Comparison of ENCODE assay signal across 8 cellular contexts in genomic region chr2:87485884-87486283, GRCh38.
DNase-seq lines count a peak whose midpoint lies in the region; ATAC-seq, FAIRE-seq and TF ChIP-seq lines count a peak whose summit lies in the region.
"Not testable (repeated sequence)": the region's sequence is repeated elsewhere in the genome, so short reads cannot be mapped to it uniquely, and the experiment has no call there.

No MANE protein-coding gene starts in this region.

- not testable (repeated sequence) for TF ChIP-seq EP300 in A549 (IDR thresholded peaks at IDR 0.05); gastroesophageal sphincter (IDR thresholded peaks at IDR 0.05)

- peaks cover 30% of the 10 kb centered on the region for H3K4me1 Mint-ChIP-seq in activated T-cell treated with anti-CD3 and anti-CD28 coated beads, Interleukin-2, amount 50 U/mL, for 72 hours (ENCODE audit: low read depth)

- not testable (repeated sequence) for H3K27me3 ChIP-seq in MM.1S (replicated peaks; ENCODE audit: insufficient read depth, low read length); gastroesophageal sphincter; osteoblast (ENCODE audit: insufficient read depth, low read length)

- not testable (repeated sequence) for H3K9me3 ChIP-seq in A549; MM.1S (replicated peaks; ENCODE audit: insufficient read depth, low read length); gastroesophageal sphincter; osteoblast (ENCODE audit: low read depth, low read length)

- TF ChIP-seq POLR2A in A549 (IDR thresholded peaks at IDR 0.05; ENCODE audit: low read length); gastroesophageal sphincter (IDR thresholded peaks at IDR 0.05): not testable (repeated sequence)

- CTCF ChIA-PET in A549 (lab: Yijun Ruan, JAX), result not testable (repeated sequence)

- not testable (repeated sequence) for FAIRE-seq in A549 (lab: Jason Lieb, UNC)

- H3F3A ChIP-seq in MM.1S (ENCODE audit: insufficient read depth, low read length), result not testable (repeated sequence)

- not testable (repeated sequence) for TF ChIP-seq RAD21 in A549 (conservative IDR thresholded peaks at IDR 0.05 in 1 of 2, IDR thresholded peaks at IDR 0.05 in 1 of 2)

- H3K79me2 ChIP-seq in MM.1S (ENCODE audit: low read length) (peaks cover 50% of the 10 kb centered on the region), osteoblast (ENCODE audit: insufficient read depth, low read length) (peaks cover 65% of the 10 kb centered on the region)

- ATAC-seq in A549 (peak; percentile 58 to 81), GM18909 (IDR thresholded peaks at IDR 0.05; ENCODE audit: poor library complexity, unreplicated experiment) (peak; percentile 96), GM21737 (IDR thresholded peaks at IDR 0.05; ENCODE audit: unreplicated experiment) (peak; percentile 96), HG03095 (IDR thresholded peaks at IDR 0.05; ENCODE audit: unreplicated experiment) (peak; percentile 83), gastroesophageal sphincter (peak; percentile 90)
- peak; percentile 77 to 81 for ATAC-seq in activated T-cell treated with anti-CD3 and anti-CD28 coated beads, Interleukin-2, amount 50 U/mL, for 72 hours (replicated peaks in 1 of 2)

- not testable (repeated sequence) for H3K27me3 Mint-ChIP-seq in activated T-cell treated with anti-CD3 and anti-CD28 coated beads, Interleukin-2, amount 50 U/mL, for 72 hours (ENCODE audit: low read depth)

- H4K20me1 ChIP-seq in MM.1S (ENCODE audit: insufficient read depth, low read length); osteoblast (ENCODE audit: insufficient read depth, low read length): not testable (repeated sequence)

- H3K27ac Mint-ChIP-seq in activated T-cell treated with anti-CD3 and anti-CD28 coated beads, Interleukin-2, amount 50 U/mL, for 72 hours, result not testable (repeated sequence)

- not testable (repeated sequence) for DNase-seq in A549 (ENCODE audit: low read depth in 1 of 2, low spot score in 1 of 2); MM.1S; osteoblast (ENCODE audit: insufficient read length, low spot score, missing footprints)
- DNase-seq in activated T-cell treated with anti-CD3 and anti-CD28 coated beads, Interleukin-2, amount 50 U/mL, for 72 hours, result peak; percentile 36 to 51

- WGBS in A549 (ENCODE audit: missing lambda C conversion rate), result 0% methylated on average over 3 of the region's 10 CpGs
- no CpG with 5 or more reads among the region's 10 CpGs for WGBS in gastroesophageal sphincter (ENCODE audit: low coverage in 1 of 2), 2 donors

- peak overlapping the region; percentile 69 to 79; a peak in 5 of 6 replicates for H3K27ac ChIP-seq in A549
- peak overlapping the region; percentile 75; the same call in 1 of the 2 replicates for H3K27ac ChIP-seq in MM.1S (ENCODE audit: low read length)
- H3K27ac ChIP-seq in gastroesophageal sphincter, result peak overlapping the region in 1 of 4 donors; percentile 60
- H3K27ac ChIP-seq in osteoblast (ENCODE audit: low read depth, low read length), result not testable (repeated sequence)

- H3K9ac ChIP-seq in MM.1S (ENCODE audit: low read length), result not testable (repeated sequence)

- H3K4me1 ChIP-seq in A549 (peaks cover 38% of the 10 kb centered on the region), gastroesophageal sphincter (peaks cover 0 to 10% (median 0%) of the 10 kb centered on the region in 3 donors), osteoblast (ENCODE audit: insufficient read depth, low read length) (peaks cover 14% of the 10 kb centered on the region)
- not testable (repeated sequence) for H3K4me1 ChIP-seq in MM.1S (ENCODE audit: low read length)

- TF ChIP-seq CTCF in A549 (IDR thresholded peaks at IDR 0.05); MM.1S (IDR thresholded peaks at IDR 0.05; ENCODE audit: low read length); gastroesophageal sphincter (IDR thresholded peaks at IDR 0.05); osteoblast (IDR thresholded peaks at IDR 0.05; ENCODE audit: extremely low read depth, low read depth, low read length): not testable (repeated sequence)

- H3K4me3 Mint-ChIP-seq in activated T-cell treated with anti-CD3 and anti-CD28 coated beads, Interleukin-2, amount 50 U/mL, for 72 hours, result peak overlapping the region in 1 of 2 donors; percentile 63

- not testable (repeated sequence) for H3K36me3 Mint-ChIP-seq in activated T-cell treated with anti-CD3 and anti-CD28 coated beads, Interleukin-2, amount 50 U/mL, for 72 hours (ENCODE audit: insufficient read depth in 2 of 2)

- not testable (repeated sequence) for H3K36me3 ChIP-seq in MM.1S (replicated peaks; ENCODE audit: insufficient read depth, low read length); gastroesophageal sphincter; osteoblast (ENCODE audit: insufficient read depth, low read length)

- H3K9me2 ChIP-seq in MM.1S (replicated peaks; ENCODE audit: insufficient read depth, low read length), result not testable (repeated sequence)

- H3K4me3 ChIP-seq in A549; MM.1S (ENCODE audit: low read length); osteoblast (ENCODE audit: insufficient read depth, low read length): not testable (repeated sequence)
- peak overlapping the region in 1 of 2 donors; percentile 24 for H3K4me3 ChIP-seq in gastroesophageal sphincter

- H2AFZ ChIP-seq in MM.1S (ENCODE audit: low read length); osteoblast (ENCODE audit: low read length): not testable (repeated sequence)

- H3K4me2 ChIP-seq in A549, result peak overlapping the region; percentile 79
- H3K4me2 ChIP-seq in MM.1S (ENCODE audit: low read depth, low read length), result not testable (repeated sequence)
- peak overlapping the region; percentile 43 for H3K4me2 ChIP-seq in osteoblast (ENCODE audit: insufficient read depth, low read length)

- POLR2A ChIA-PET in A549 (lab: Yijun Ruan, JAX), result not testable (repeated sequence)

- H3K9me3 Mint-ChIP-seq in activated T-cell treated with anti-CD3 and anti-CD28 coated beads, Interleukin-2, amount 50 U/mL, for 72 hours, result not testable (repeated sequence)
